ENCODE assay signal across 10 cellular contexts in genomic region chr21:39006653-39007417, GRCh38.
DNase-seq lines count a peak whose midpoint lies in the region; ATAC-seq and TF ChIP-seq lines count a peak whose summit lies in the region.
"Had no signal": no experiment of that assay in that cellular context is flagged by ENCODE, and none has a peak within 500 bp of the region (broad histone marks: within the 10 kb centered on the region; RNA-seq: fewer than 3 reads in every experiment).

No MANE protein-coding gene starts in this region.

- H3K36me3 ChIP-seq in gastroesophageal sphincter (no peaks in the 10 kb centered on the region), ovary (no peaks in the 10 kb centered on the region)

- intact Hi-C loops in ovary (cut with DNase I): loop anchor here in 1 of 4 donors (10.0 kb wide), 1 partner anchor 202 kb away; the partner anchor contains the start of gene ETS2

- 34 to 53% methylated on average over 8 of the region's 8 CpGs for WGBS in gastroesophageal sphincter (ENCODE audit: low coverage in 1 of 2), 2 donors
- 22 to 35% (median 25%) methylated on average over 8 of the region's 8 CpGs for WGBS in ovary, 3 donors

- ATAC-seq in gastroesophageal sphincter (peak; percentile 73), HG03045 (IDR thresholded peaks at IDR 0.05; ENCODE audit: unreplicated experiment) (no peak)

- H3K27me3 ChIP-seq in gastroesophageal sphincter (no peaks in the 10 kb centered on the region), ovary (no peaks in the 10 kb centered on the region)

- H3K4me1 ChIP-seq in gastroesophageal sphincter (peaks cover 0 to 65% (median 10%) of the 10 kb centered on the region in 3 donors), ovary (ENCODE audit: insufficient read depth) (peaks cover 12% of the 10 kb centered on the region)

- H3K27ac ChIP-seq in gastroesophageal sphincter: peak overlapping the region in 3 of 4 donors; percentile 69 to 79 (median 75)
- peak overlapping the region in 1 of 2 donors; percentile 44 for H3K27ac ChIP-seq in ovary

- DNase-seq in C1 segment of cervical spinal cord (lab: John Stamatoyannopoulos, UW): peak in 9 of 14 donors; percentile 5 to 59 (median 36)
- DNase-seq in SKM-1 treated with dmso at 0.1 percent for 144 hours (lab: John Stamatoyannopoulos, UW; ENCODE audit: unreplicated experiment): peak; percentile 24
- DNase-seq in ovary: peak; percentile 54 to 81 (median 73)
- no peak for DNase-seq in D341Med (ENCODE audit: low spot score)
- no peak for DNase-seq in NK-92 (lab: John Stamatoyannopoulos, UW; ENCODE audit: unreplicated experiment)
- no peak for DNase-seq in T-helper 1 cell
- DNase-seq: amniotic stem cell, NCI-H2029 had no signal

- TF ChIP-seq POLR2A in gastroesophageal sphincter (IDR thresholded peaks at IDR 0.05) (no peak), ovary (IDR thresholded peaks at IDR 0.05) (no peak)

- H3K4me3 ChIP-seq in gastroesophageal sphincter: no peak overlapping the region
- H3K4me3 ChIP-seq in ovary: no peak overlapping the region

- no peak for TF ChIP-seq CTCF in gastroesophageal sphincter (IDR thresholded peaks at IDR 0.05)
- no peak for TF ChIP-seq CTCF in ovary (IDR thresholded peaks at IDR 0.05)

- peaks cover 0 to 7% (median 0%) of the 10 kb centered on the region in 3 donors for H3K9me3 ChIP-seq in gastroesophageal sphincter
- no peaks in the 10 kb centered on the region for H3K9me3 ChIP-seq in ovary

- TF ChIP-seq EP300 in gastroesophageal sphincter (IDR thresholded peaks at IDR 0.05): no peak
- TF ChIP-seq EP300 in ovary (IDR thresholded peaks at IDR 0.05): peak; percentile 10

Comparison
In these comparisons a context has a peak if more than half of its experiments do, and no peak if none do; other contexts are left out.
1. DNase-seq: peak in C1 segment of cervical spinal cord (9 of 14), SKM-1 treated with dmso at 0.1 percent for 144 hours (single experiment) and ovary (5 of 5); none in D341Med (single experiment), NK-92 (single experiment) and T-helper 1 cell (0 of 5).